ENCODE assay signal across 8 cellular contexts in the genomic region with DNA sequence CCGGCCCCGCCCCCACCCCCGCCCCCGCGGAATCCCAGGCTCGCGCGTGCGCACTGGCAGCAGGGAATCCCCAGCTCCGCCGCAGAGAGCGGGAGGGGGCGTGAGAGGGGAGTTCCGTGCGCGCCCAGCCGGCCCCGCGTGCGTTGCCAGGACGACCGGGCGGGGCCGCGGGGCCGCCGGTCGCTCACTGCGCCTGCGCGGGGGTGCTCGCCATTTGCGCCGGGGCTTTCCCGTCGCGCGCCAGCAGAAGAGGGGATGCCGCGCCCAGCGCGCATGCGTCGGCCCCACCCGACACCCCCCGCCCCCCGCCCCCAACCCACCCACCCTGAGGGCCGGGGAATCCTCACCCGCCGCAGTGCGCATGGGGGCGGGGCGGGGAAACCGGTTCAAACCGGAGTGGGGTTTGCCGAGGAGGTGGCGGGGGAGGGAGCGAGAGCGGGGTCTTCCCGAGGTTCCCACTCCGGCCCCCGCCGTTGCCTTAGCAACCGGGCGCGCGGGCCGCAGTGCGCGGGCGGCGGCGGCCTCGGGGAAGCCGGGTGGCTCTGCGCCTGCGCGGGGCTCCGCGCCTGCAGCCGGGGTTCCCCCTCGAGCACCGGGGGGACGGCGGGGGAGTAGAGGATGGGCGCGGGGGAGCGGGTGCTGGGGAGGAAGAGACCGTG. TPM values are rescaled to one million over a fixed set of nuclear protein-coding genes. Genes with fewer than 3 reads are reported as not detected.
DNase-seq lines count a peak whose midpoint lies in the region; ATAC-seq and TF ChIP-seq lines count a peak whose summit lies in the region.

No MANE protein-coding gene starts in this region.

- peak; percentile 100 for DNase-seq in AG20443 (ENCODE audit: low spot score)
- peak; percentile 99 to 100 for DNase-seq in NCI-H524 (lab: John Stamatoyannopoulos, UW)
- peak; percentile 98 for DNase-seq in activated CD4-positive, alpha-beta T cell treated with anti-CD3 and anti-CD28 coated beads for 36 hours
- DNase-seq in chondrocyte (ENCODE audit: low spot score): no peak
- peak; percentile 99 for DNase-seq in left kidney (ENCODE audit: low read depth, low spot score)
- peak; percentile 93 to 94 for DNase-seq in stimulated activated CD4-positive, alpha-beta T cell treated with anti-CD3 and anti-CD28 coated beads, Interleukin-1b, Interleukin-23, amount 100 ng/mL, for 4 hours (ENCODE audit: low read depth in 2 of 2)

- peaks cover 33% of the 10 kb centered on the region for H3K27me3 Mint-ChIP-seq in activated CD4-positive, alpha-beta T cell treated with anti-CD3 and anti-CD28 coated beads for 36 hours
- H3K27me3 Mint-ChIP-seq in chondrocyte (ENCODE audit: low read depth): peaks cover 29% of the 10 kb centered on the region

- peaks cover 50% of the 10 kb centered on the region for H3K4me1 Mint-ChIP-seq in activated CD4-positive, alpha-beta T cell treated with anti-CD3 and anti-CD28 coated beads for 36 hours
- peaks cover 28% of the 10 kb centered on the region for H3K4me1 Mint-ChIP-seq in chondrocyte (ENCODE audit: low read depth)

- POLR2A ChIA-PET in activated CD4-positive, alpha-beta T cell treated with anti-CD3 and anti-CD28 coated beads for 36 hours (lab: Charles Lee): interaction anchor here (0.9 kb wide), 1 partner anchor 13 kb away, joined by 4 read pairs; no protein-coding TSS in a partner anchor

- CTCF ChIA-PET in activated CD4-positive, alpha-beta T cell treated with anti-CD3 and anti-CD28 coated beads for 36 hours (lab: Charles Lee): interaction anchor here (0.6 to 6.5 kb wide), 6 partner anchors 10 to 708 kb away, joined by 3 to 76 read pairs (median 6); a partner anchor contains a TSS

- no peak overlapping the region for H3K27ac Mint-ChIP-seq in activated CD4-positive, alpha-beta T cell treated with anti-CD3 and anti-CD28 coated beads for 36 hours
- no peak overlapping the region for H3K27ac Mint-ChIP-seq in chondrocyte (ENCODE audit: unreplicated experiment)

- intact Hi-C loops in activated CD4-positive, alpha-beta T cell treated with anti-CD3 and anti-CD28 coated beads for 36 hours (cut with DNase I, micrococcal nuclease): loop anchor here (1.0 to 5.0 kb wide), 13 partner anchors 15 to 1084 kb away; a partner anchor contains a TSS

- H3K4me3 Mint-ChIP-seq in activated CD4-positive, alpha-beta T cell treated with anti-CD3 and anti-CD28 coated beads for 36 hours: peak overlapping the region; percentile 70
- H3K4me3 Mint-ChIP-seq in chondrocyte (ENCODE audit: unreplicated experiment): peak overlapping the region; percentile 62

- H3K36me3 Mint-ChIP-seq in activated CD4-positive, alpha-beta T cell treated with anti-CD3 and anti-CD28 coated beads for 36 hours (ENCODE audit: low read depth): peaks cover 4% of the 10 kb centered on the region
- H3K36me3 Mint-ChIP-seq in chondrocyte (ENCODE audit: low read depth): no peaks in the 10 kb centered on the region

- no peak for TF ChIP-seq CTCF in chondrocyte (IDR thresholded peaks at IDR 0.05)

- peak; percentile 81 for ATAC-seq in GM19324 (IDR thresholded peaks at IDR 0.05; ENCODE audit: low FRiP score, unreplicated experiment)
- peak; percentile 29 for ATAC-seq in HG03469 (IDR thresholded peaks at IDR 0.05; ENCODE audit: unreplicated experiment)
- peak; percentile 61 for ATAC-seq in activated CD4-positive, alpha-beta T cell treated with anti-CD3 and anti-CD28 coated beads for 36 hours

- no peaks in the 10 kb centered on the region for H3K9me3 Mint-ChIP-seq in activated CD4-positive, alpha-beta T cell treated with anti-CD3 and anti-CD28 coated beads for 36 hours (ENCODE audit: low read depth)
- no peaks in the 10 kb centered on the region for H3K9me3 Mint-ChIP-seq in chondrocyte (ENCODE audit: low read depth)

RNA-seq across cellular contexts. Expression of a gene that starts 15.1 kb away (rescaled TPM):
- 100 to 1,000 TPM in 1 of 2 experiments, 10 to 100 TPM in 1; 99.3 to 131 TPM for total RNA-seq in activated CD4-positive, alpha-beta T cell treated with anti-CD3 and anti-CD28 coated beads for 36 hours
- total RNA-seq in chondrocyte: 71.9 to 94.6 TPM (median 77.4 TPM) in 3 replicates

RNA-seq across cellular contexts. Expression of a gene that starts 19.0 kb away (rescaled TPM):
- under 1 TPM in 1 of 2 experiments, not detected in 1; 0.05 TPM for total RNA-seq in activated CD4-positive, alpha-beta T cell treated with anti-CD3 and anti-CD28 coated beads for 36 hours
- 0.31 TPM in 1 of 3 replicates, not detected in the others for total RNA-seq in chondrocyte

Comparison
In these comparisons a context has a peak if more than half of its experiments do, and no peak if none do; other contexts are left out.
1. ATAC-seq: peak in every context shown above with its lines; median percentile 81 in GM19324; 61 in activated CD4-positive, alpha-beta T cell treated with anti-CD3 and anti-CD28 coated beads for 36 hours; 29 in HG03469.